ENCODE assay signal across 8 cellular contexts in genomic region chr6:16409531-16410441, GRCh38.
A peak's percentile ranks its signal among the peaks of the same experiment; 100 is the strongest.
DNase-seq lines count a peak whose midpoint lies in the region; ATAC-seq and TF ChIP-seq lines count a peak whose summit lies in the region.

No MANE protein-coding gene starts in this region.

- DNase-seq in ACHN (peak; percentile 60), NCI-H2029 (lab: John Stamatoyannopoulos, UW) (peak; percentile 18), dermis microvascular lymphatic vessel endothelial cell (ENCODE audit: low read depth in 2 of 2) (peak; percentile 47 to 66), lower leg skin (ENCODE audit: low spot score in 2 of 2) (peak; percentile 71 to 93)
- peak; percentile 36 to 38 for DNase-seq in activated CD4-positive, alpha-beta T cell treated with anti-CD3 and anti-CD28 coated beads for 24 hours (ENCODE audit: low read depth in 2 of 2)
- DNase-seq in stimulated activated CD8-positive, alpha-beta memory T cell treated with anti-CD3 and anti-CD28 coated beads, Interleukin-12 subunit alpha, Interleukin-12 subunit beta, amount 100 ng/mL, for 1 hour (ENCODE audit: low read depth), result peak; percentile 25

- peak in 1 of 3 donors; percentile 45 for TF ChIP-seq CTCF in lower leg skin (IDR thresholded peaks at IDR 0.05)

- ATAC-seq in GM18502 (IDR thresholded peaks at IDR 0.05; ENCODE audit: poor library complexity, unreplicated experiment) (peak; percentile 36), GM21526 (IDR thresholded peaks at IDR 0.05; ENCODE audit: low FRiP score, unreplicated experiment) (no peak)

- in situ Hi-C loops in ACHN (cut with HindIII; ENCODE audit: low pct_ligation_motif_present, low pct_unique_long_range_greater_than_20kb, low sequenced_read_pairs), result no loop called here

- WGBS in lower leg skin, 2 donors, result 24 to 38% methylated on average over 19 of the region's 19 CpGs

- no peak for TF ChIP-seq POLR2A in lower leg skin (IDR thresholded peaks at IDR 0.05)

- intact Hi-C loops in lower leg skin (cut with DNase I; ENCODE audit: low total_unique reads), result loop anchor here (10.0 kb wide), 1 partner anchor 75 kb away; no protein-coding TSS in a partner anchor

- no peak overlapping the region for H3K4me3 ChIP-seq in lower leg skin (ENCODE audit: low read depth, poor library complexity, severe bottlenecking)

Comparison
In these comparisons a context has a peak if more than half of its experiments do, and no peak if none do; other contexts are left out.
1. DNase-seq: peak in every context shown above with its lines; median percentile 82 in lower leg skin; 60 in ACHN; 56 in dermis microvascular lymphatic vessel endothelial cell; 37 in activated CD4-positive, alpha-beta T cell treated with anti-CD3 and anti-CD28 coated beads for 24 hours; 25 in stimulated activated CD8-positive, alpha-beta memory T cell treated with anti-CD3 and anti-CD28 coated beads, Interleukin-12 subunit alpha, Interleukin-12 subunit beta, amount 100 ng/mL, for 1 hour; 18 in NCI-H2029.